Comparison of ENCODE assay signal across 12 cellular contexts in genomic region chr20:10454135-10454750, GRCh38. TPM values are rescaled to one million over a fixed set of nuclear protein-coding genes. Genes with fewer than 3 reads are reported as not detected.
A peak's percentile ranks its signal among the peaks of the same experiment; 100 is the strongest.
DNase-seq lines count a peak whose midpoint lies in the region; ATAC-seq and TF ChIP-seq lines count a peak whose summit lies in the region.
"Had no signal": no experiment of that assay in that cellular context is flagged by ENCODE, and none has a peak within 500 bp of the region (broad histone marks: within the 10 kb centered on the region; RNA-seq: fewer than 3 reads in every experiment).

No MANE protein-coding gene starts in this region.

- H3K9me3 Mint-ChIP-seq in activated CD8-positive, alpha-beta T cell treated with anti-CD3 and anti-CD28 coated beads, Interleukin-2, amount 10 ng/mL, durations not matched to agents 7 days and 5 days (ENCODE audit: insufficient read depth): peaks cover 21% of the 10 kb centered on the region
- H3K9me3 Mint-ChIP-seq in activated CD8-positive, alpha-beta T cell treated with anti-CD3 and anti-CD28 coated beads for 36 hours: peaks cover 7% of the 10 kb centered on the region
- H3K9me3 Mint-ChIP-seq in activated T-helper 1 cell treated with anti-CD3 and anti-CD28 coated beads, Interleukin-12 subunit alpha, Interleukin-12 subunit beta, Interleukin-2, Interleukin-4 antibody, amounts not matched to agents 30 ng/mL and 10 ng/mL and 1 ng/mL, durations not matched to agents 14 hours and 24 hours and 36 hours: peaks cover 16% of the 10 kb centered on the region

- H3K4me1 ChIP-seq in rectal smooth muscle tissue (ENCODE audit: control insufficient read depth, insufficient read depth, low read length): peaks cover 2% of the 10 kb centered on the region

- no peak overlapping the region for H3K4me3 Mint-ChIP-seq in activated CD8-positive, alpha-beta T cell treated with anti-CD3 and anti-CD28 coated beads, Interleukin-2, amount 10 ng/mL, durations not matched to agents 7 days and 5 days
- no peak overlapping the region for H3K4me3 Mint-ChIP-seq in activated CD8-positive, alpha-beta T cell treated with anti-CD3 and anti-CD28 coated beads for 36 hours
- H3K4me3 Mint-ChIP-seq in activated T-helper 1 cell treated with anti-CD3 and anti-CD28 coated beads, Interleukin-12 subunit alpha, Interleukin-12 subunit beta, Interleukin-2, Interleukin-4 antibody, amounts not matched to agents 30 ng/mL and 10 ng/mL and 1 ng/mL, durations not matched to agents 14 hours and 24 hours and 36 hours: no peak overlapping the region
- H3K4me3 Mint-ChIP-seq: neural crest cell had no signal

- peaks cover 27% of the 10 kb centered on the region for H3K36me3 Mint-ChIP-seq in activated CD8-positive, alpha-beta T cell treated with anti-CD3 and anti-CD28 coated beads, Interleukin-2, amount 10 ng/mL, durations not matched to agents 7 days and 5 days (ENCODE audit: low read depth)
- H3K36me3 Mint-ChIP-seq in activated CD8-positive, alpha-beta T cell treated with anti-CD3 and anti-CD28 coated beads for 36 hours (ENCODE audit: low read depth): peaks cover 22% of the 10 kb centered on the region
- H3K36me3 Mint-ChIP-seq in activated T-helper 1 cell treated with anti-CD3 and anti-CD28 coated beads, Interleukin-12 subunit alpha, Interleukin-12 subunit beta, Interleukin-2, Interleukin-4 antibody, amounts not matched to agents 30 ng/mL and 10 ng/mL and 1 ng/mL, durations not matched to agents 14 hours and 24 hours and 36 hours (ENCODE audit: low read depth): peaks cover 15% of the 10 kb centered on the region

- H3K4me3 ChIP-seq in rectal smooth muscle tissue (ENCODE audit: low read length): no peak overlapping the region

- no peaks in the 10 kb centered on the region for H3K27me3 ChIP-seq in rectal smooth muscle tissue (ENCODE audit: control insufficient read depth, insufficient read depth, low read length)

- POLR2A ChIA-PET in activated CD8-positive, alpha-beta T cell treated with anti-CD3 and anti-CD28 coated beads, Interleukin-2, amount 10 ng/mL, durations not matched to agents 7 days and 5 days (lab: Charles Lee): interaction anchor here (2.6 kb wide), 1 partner anchor 20 kb away, joined by 9 read pairs; the partner anchor contains the start of genes MKKS and SLX4IP
- POLR2A ChIA-PET in activated CD8-positive, alpha-beta T cell treated with anti-CD3 and anti-CD28 coated beads for 36 hours (lab: Charles Lee): no interaction called here

- intact Hi-C loops in activated CD8-positive, alpha-beta T cell treated with anti-CD3 and anti-CD28 coated beads for 36 hours (cut with micrococcal nuclease): no loop called here
- intact Hi-C loops in activated T-helper 1 cell treated with anti-CD3 and anti-CD28 coated beads, Interleukin-12 subunit alpha, Interleukin-12 subunit beta, Interleukin-2, Interleukin-4 antibody, amounts not matched to agents 30 ng/mL and 10 ng/mL and 1 ng/mL, durations not matched to agents 14 hours and 24 hours and 36 hours (cut with micrococcal nuclease): no loop called here

- no peak for TF ChIP-seq POLR2A in GM18505 (IDR thresholded peaks at IDR 0.05; ENCODE audit: borderline replicate concordance, extremely low read depth, insufficient read depth, insufficient read length)

- H3K27ac Mint-ChIP-seq in activated CD8-positive, alpha-beta T cell treated with anti-CD3 and anti-CD28 coated beads, Interleukin-2, amount 10 ng/mL, durations not matched to agents 7 days and 5 days: peak overlapping the region; percentile 4
- H3K27ac Mint-ChIP-seq in activated CD8-positive, alpha-beta T cell treated with anti-CD3 and anti-CD28 coated beads for 36 hours: no peak overlapping the region
- H3K27ac Mint-ChIP-seq in activated T-helper 1 cell treated with anti-CD3 and anti-CD28 coated beads, Interleukin-12 subunit alpha, Interleukin-12 subunit beta, Interleukin-2, Interleukin-4 antibody, amounts not matched to agents 30 ng/mL and 10 ng/mL and 1 ng/mL, durations not matched to agents 14 hours and 24 hours and 36 hours: no peak overlapping the region

- H3K4me1 Mint-ChIP-seq in activated CD8-positive, alpha-beta T cell treated with anti-CD3 and anti-CD28 coated beads, Interleukin-2, amount 10 ng/mL, durations not matched to agents 7 days and 5 days (ENCODE audit: low read depth): peaks cover 19% of the 10 kb centered on the region
- peaks cover 16% of the 10 kb centered on the region for H3K4me1 Mint-ChIP-seq in activated CD8-positive, alpha-beta T cell treated with anti-CD3 and anti-CD28 coated beads for 36 hours (ENCODE audit: low read depth)
- H3K4me1 Mint-ChIP-seq in activated T-helper 1 cell treated with anti-CD3 and anti-CD28 coated beads, Interleukin-12 subunit alpha, Interleukin-12 subunit beta, Interleukin-2, Interleukin-4 antibody, amounts not matched to agents 30 ng/mL and 10 ng/mL and 1 ng/mL, durations not matched to agents 14 hours and 24 hours and 36 hours (ENCODE audit: low read depth): peaks cover 17% of the 10 kb centered on the region

- TF ChIP-seq CTCF in activated CD8-positive, alpha-beta T cell treated with anti-CD3 and anti-CD28 coated beads for 36 hours (IDR thresholded peaks at IDR 0.05): no peak

- H3K27ac ChIP-seq in rectal smooth muscle tissue (ENCODE audit: low read depth, low read length): peak overlapping the region; percentile 27

- no peaks in the 10 kb centered on the region for H3K27me3 Mint-ChIP-seq in activated CD8-positive, alpha-beta T cell treated with anti-CD3 and anti-CD28 coated beads, Interleukin-2, amount 10 ng/mL, durations not matched to agents 7 days and 5 days (ENCODE audit: low read depth)
- no peaks in the 10 kb centered on the region for H3K27me3 Mint-ChIP-seq in activated CD8-positive, alpha-beta T cell treated with anti-CD3 and anti-CD28 coated beads for 36 hours
- no peaks in the 10 kb centered on the region for H3K27me3 Mint-ChIP-seq in activated T-helper 1 cell treated with anti-CD3 and anti-CD28 coated beads, Interleukin-12 subunit alpha, Interleukin-12 subunit beta, Interleukin-2, Interleukin-4 antibody, amounts not matched to agents 30 ng/mL and 10 ng/mL and 1 ng/mL, durations not matched to agents 14 hours and 24 hours and 36 hours (ENCODE audit: insufficient read depth)

- no peak overlapping the region for H3K9ac ChIP-seq in rectal smooth muscle tissue (ENCODE audit: low read length)

- CTCF ChIA-PET in activated CD8-positive, alpha-beta T cell treated with anti-CD3 and anti-CD28 coated beads, Interleukin-2, amount 10 ng/mL, durations not matched to agents 7 days and 5 days (lab: Charles Lee): interaction anchor here (1.2 to 3.5 kb wide), 3 partner anchors 20 to 67 kb away, joined by 3 to 8 read pairs (median 7); partner anchors contain the start of genes MKKS and SLX4IP
- CTCF ChIA-PET in activated CD8-positive, alpha-beta T cell treated with anti-CD3 and anti-CD28 coated beads for 36 hours (lab: Charles Lee): no interaction called here

- DNase-seq in activated CD8-positive, alpha-beta T cell treated with anti-CD3 and anti-CD28 coated beads, Interleukin-2, amount 10 ng/mL, durations not matched to agents 7 days and 5 days: no peak
- DNase-seq in activated CD8-positive, alpha-beta T cell treated with anti-CD3 and anti-CD28 coated beads for 36 hours: no peak
- DNase-seq in RPMI8226: peak; percentile 53
- no peak for DNase-seq in activated T-helper 1 cell treated with anti-CD3 and anti-CD28 coated beads, Interleukin-12 subunit alpha, Interleukin-12 subunit beta, Interleukin-2, Interleukin-4 antibody, amounts not matched to agents 30 ng/mL and 10 ng/mL and 1 ng/mL, durations not matched to agents 14 hours and 24 hours and 36 hours (ENCODE audit: low spot score)
- DNase-seq: activated effector memory CD4-positive, alpha-beta T cell treated with anti-CD3 and anti-CD28 coated beads, Interleukin-2, amount 50 U/mL, for 16 hours; kidney glomerular epithelial cell; NCI-H1436 had no signal

- H3K36me3 ChIP-seq in rectal smooth muscle tissue (ENCODE audit: control insufficient read depth, insufficient read depth, low read length): no peaks in the 10 kb centered on the region

- ATAC-seq in activated CD8-positive, alpha-beta T cell treated with anti-CD3 and anti-CD28 coated beads, Interleukin-2, amount 10 ng/mL, durations not matched to agents 7 days and 5 days: peak; percentile 33
- ATAC-seq in activated CD8-positive, alpha-beta T cell treated with anti-CD3 and anti-CD28 coated beads for 36 hours: no peak
- ATAC-seq in HG02642 (IDR thresholded peaks at IDR 0.05; ENCODE audit: poor library complexity, unreplicated experiment): peak; percentile 51
- no peak for ATAC-seq in GM18505 (IDR thresholded peaks at IDR 0.05; ENCODE audit: unreplicated experiment)
- no peak for ATAC-seq in HG02870 (IDR thresholded peaks at IDR 0.05; ENCODE audit: unreplicated experiment)

RNA-seq across cellular contexts. Expression of gene SLX4IP, which starts 19.1 kb away (rescaled TPM):
- 1 to 10 TPM; 8.8 to 8.9 TPM for total RNA-seq in activated CD8-positive, alpha-beta T cell treated with anti-CD3 and anti-CD28 coated beads, Interleukin-2, amount 10 ng/mL, durations not matched to agents 7 days and 5 days
- 1 to 10 TPM; 6.5 to 7.3 TPM for total RNA-seq in activated CD8-positive, alpha-beta T cell treated with anti-CD3 and anti-CD28 coated beads for 36 hours
- total RNA-seq in activated T-helper 1 cell treated with anti-CD3 and anti-CD28 coated beads, Interleukin-12 subunit alpha, Interleukin-12 subunit beta, Interleukin-2, Interleukin-4 antibody, amounts not matched to agents 30 ng/mL and 10 ng/mL and 1 ng/mL, durations not matched to agents 14 hours and 24 hours and 36 hours: 5.0 and 5.8 TPM in 2 replicates

RNA-seq across cellular contexts. Expression of gene MKKS, which starts 20.2 kb away (rescaled TPM):
- total RNA-seq in activated CD8-positive, alpha-beta T cell treated with anti-CD3 and anti-CD28 coated beads, Interleukin-2, amount 10 ng/mL, durations not matched to agents 7 days and 5 days: 1 to 10 TPM; 7.4 to 7.8 TPM
- 1 to 10 TPM; 6.9 TPM for total RNA-seq in activated CD8-positive, alpha-beta T cell treated with anti-CD3 and anti-CD28 coated beads for 36 hours
- total RNA-seq in activated T-helper 1 cell treated with anti-CD3 and anti-CD28 coated beads, Interleukin-12 subunit alpha, Interleukin-12 subunit beta, Interleukin-2, Interleukin-4 antibody, amounts not matched to agents 30 ng/mL and 10 ng/mL and 1 ng/mL, durations not matched to agents 14 hours and 24 hours and 36 hours: 6.7 and 7.5 TPM in 2 replicates

Comparison
In these comparisons a context has a peak if more than half of its experiments do, and no peak if none do; other contexts are left out.
1. ATAC-seq: peak in activated CD8-positive, alpha-beta T cell treated with anti-CD3 and anti-CD28 coated beads, Interleukin-2, amount 10 ng/mL, durations not matched to agents 7 days and 5 days (single experiment) and HG02642 (single experiment); none in activated CD8-positive, alpha-beta T cell treated with anti-CD3 and anti-CD28 coated beads for 36 hours (single experiment), GM18505 (single experiment) and HG02870 (single experiment).